Comparison of ENCODE assay signal across 14 cellular contexts in genomic region chr2:199261221-199261620, GRCh38.
DNase-seq lines count a peak whose midpoint lies in the region.
"Had no signal": no experiment of that assay in that cellular context is flagged by ENCODE, and none has a peak within 500 bp of the region (broad histone marks: within the 10 kb centered on the region; RNA-seq: fewer than 3 reads in every experiment).

No MANE protein-coding gene starts in this region.

- H3K9me3 ChIP-seq in SJSA1 (replicated peaks), result peaks cover 14% of the 10 kb centered on the region; the same call in 1 of the 2 replicates
- H3K9me3 ChIP-seq: A549 had no signal

- H3K36me3 ChIP-seq in SJSA1, result no peaks in the 10 kb centered on the region

- peaks cover 7% of the 10 kb centered on the region; the same call in 1 of the 2 replicates for H3K4me1 ChIP-seq in SJSA1 (replicated peaks)
- H3K4me1 ChIP-seq: A549 had no signal

- no peaks in the 10 kb centered on the region for H3K27me3 ChIP-seq in SJSA1 (replicated peaks)

- no peak overlapping the region for H3K27ac ChIP-seq in SJSA1
- H3K27ac ChIP-seq: A549 had no signal

- H3K4me3 ChIP-seq in SJSA1, result no peak overlapping the region
- H3K4me3 ChIP-seq: A549 had no signal

- in situ Hi-C loops in ACHN (cut with HindIII; ENCODE audit: low pct_ligation_motif_present, low pct_unique_long_range_greater_than_20kb, low sequenced_read_pairs), result no loop called here

- DNase-seq in ACHN (peak; percentile 59), HS-5 (ENCODE audit: low read depth) (peak; percentile 68), SJSA1 (ENCODE audit: low read depth in 1 of 2, low spot score in 2 of 2) (peak; percentile 51 to 52), fibroblast of the conjunctiva (ENCODE audit: low read depth) (peak; percentile 77), GM19238 (ENCODE audit: insufficient read length, low spot score) (no peak), KG1 (lab: John Stamatoyannopoulos, UW) (no peak), HK-2 (ENCODE audit: unreplicated experiment) (no peak), NCI-H2227 (lab: John Stamatoyannopoulos, UW; ENCODE audit: unreplicated experiment) (no peak)
- DNase-seq: activated T-cell treated with anti-CD3 and anti-CD28 coated beads, Interleukin-2, amount 50 U/mL, for 48 hours; DND-41; NCI-H345; SIG-M5; stimulated activated naive CD8-positive, alpha-beta T cell treated with anti-CD3 and anti-CD28 coated beads, Interleukin-15, Interleukin-2, amounts not matched to agents 100 U/mL and 50 U/mL, for 24 hours had no signal

Comparison
In these comparisons a context has a peak if more than half of its experiments do, and no peak if none do; other contexts are left out.
1. DNase-seq: peak in ACHN (single experiment), HS-5 (single experiment), SJSA1 (2 of 2) and fibroblast of the conjunctiva (single experiment); none in GM19238 (single experiment), KG1 (single experiment), HK-2 (single experiment) and NCI-H2227 (single experiment).